In the genomic region with DNA sequence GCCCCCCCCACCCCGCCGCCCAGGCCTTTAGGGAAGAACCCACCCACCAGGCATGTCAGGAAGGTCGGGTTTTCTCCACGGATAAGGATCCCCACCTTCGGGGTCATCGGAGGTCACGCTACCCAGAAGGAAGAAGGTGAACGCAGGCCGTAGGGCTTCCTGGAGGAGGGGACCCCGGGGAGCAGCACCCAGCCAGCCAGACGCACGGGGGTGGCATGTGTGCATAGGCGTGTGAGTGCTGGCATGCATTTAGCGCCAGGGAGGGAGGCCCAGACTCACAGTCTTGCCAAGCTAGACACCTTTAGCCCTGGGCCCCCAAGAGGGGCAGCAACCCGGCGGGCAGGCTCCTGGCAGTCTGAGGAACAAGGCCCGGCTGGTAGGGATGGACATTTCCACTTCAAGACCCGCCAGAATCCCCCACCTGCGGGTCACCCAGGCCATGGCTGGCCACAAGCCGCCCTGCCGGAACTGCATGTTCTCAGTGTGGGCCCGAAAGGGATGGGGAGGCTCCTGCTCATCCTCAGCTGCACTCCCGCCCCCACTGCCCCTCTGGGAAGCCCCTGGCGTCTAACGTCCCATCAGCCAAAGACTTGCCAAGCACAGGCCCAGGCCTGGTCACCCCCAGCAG, we compare ENCODE assay signal across 18 cellular contexts. TPM values are rescaled to one million over a fixed set of nuclear protein-coding genes. Genes with fewer than 3 reads are reported as not detected.
DNase-seq lines count a peak whose midpoint lies in the region; ATAC-seq and TF ChIP-seq lines count a peak whose summit lies in the region.
"Had no signal": no experiment of that assay in that cellular context is flagged by ENCODE, and none has a peak within 500 bp of the region (broad histone marks: within the 10 kb centered on the region; RNA-seq: fewer than 3 reads in every experiment).

No MANE protein-coding gene starts in this region.

- WGBS in smooth muscle cell (ENCODE audit: low lambda C conversion rate) = 94% methylated on average over 25 of the region's 25 CpGs

- H2AFZ ChIP-seq in Loucy (ENCODE audit: low read length) = no peak overlapping the region
- no peak overlapping the region for H2AFZ ChIP-seq in smooth muscle cell (ENCODE audit: low read depth)

- H3K9me2 ChIP-seq in Loucy (replicated peaks; ENCODE audit: low read depth, low read length) = no peaks in the 10 kb centered on the region

- peak overlapping the region; percentile 48 for H3K4me3 ChIP-seq in Loucy (ENCODE audit: low read length, poor library complexity, severe bottlenecking)
- H3K4me3 ChIP-seq in smooth muscle cell = no peak overlapping the region

- no peaks in the 10 kb centered on the region for H3K36me3 Mint-ChIP-seq in activated CD4-positive, alpha-beta T cell treated with anti-CD3 and anti-CD28 coated beads for 36 hours (ENCODE audit: low read depth)
- H3K36me3 Mint-ChIP-seq in chondrocyte (ENCODE audit: low read depth) = no peaks in the 10 kb centered on the region
- no peaks in the 10 kb centered on the region for H3K36me3 Mint-ChIP-seq in type B pancreatic cell
- H3K36me3 Mint-ChIP-seq: brain, immature natural killer cell had no signal

- H3F3A ChIP-seq in Loucy (ENCODE audit: low read depth) (0 out of 2 replicates have a peak, but pooled peaks cover 5% of the 10 kb centered on the region), smooth muscle cell (ENCODE audit: low read depth) (no peaks in the 10 kb centered on the region)

- H3K4me3 Mint-ChIP-seq in activated CD4-positive, alpha-beta T cell treated with anti-CD3 and anti-CD28 coated beads for 36 hours = no peak overlapping the region
- H3K4me3 Mint-ChIP-seq in chondrocyte (ENCODE audit: unreplicated experiment) (no peak overlapping the region), type B pancreatic cell (no peak overlapping the region)
- H3K4me3 Mint-ChIP-seq: brain, immature natural killer cell had no signal

- H3K4me1 ChIP-seq in Loucy (ENCODE audit: insufficient read depth, low read length, poor library complexity, severe bottlenecking) (peaks cover 6% of the 10 kb centered on the region), smooth muscle cell (ENCODE audit: low read depth) (peaks cover 12% of the 10 kb centered on the region)

- H3K27me3 Mint-ChIP-seq in activated CD4-positive, alpha-beta T cell treated with anti-CD3 and anti-CD28 coated beads for 36 hours = no peaks in the 10 kb centered on the region
- H3K27me3 Mint-ChIP-seq in chondrocyte (ENCODE audit: low read depth) (no peaks in the 10 kb centered on the region), type B pancreatic cell (no peaks in the 10 kb centered on the region)
- H3K27me3 Mint-ChIP-seq: brain had no signal

- peak overlapping the region; percentile 24 for H3K27ac ChIP-seq in smooth muscle cell (ENCODE audit: low read depth)

- H3K9me3 Mint-ChIP-seq in activated CD4-positive, alpha-beta T cell treated with anti-CD3 and anti-CD28 coated beads for 36 hours (ENCODE audit: low read depth) = no peaks in the 10 kb centered on the region
- H3K9me3 Mint-ChIP-seq in chondrocyte (ENCODE audit: low read depth) = no peaks in the 10 kb centered on the region
- H3K9me3 Mint-ChIP-seq in type B pancreatic cell = no peaks in the 10 kb centered on the region
- H3K9me3 Mint-ChIP-seq: immature natural killer cell had no signal

- no peaks in the 10 kb centered on the region for H3K79me2 ChIP-seq in Loucy (ENCODE audit: insufficient read depth, low read length)
- no peaks in the 10 kb centered on the region for H3K79me2 ChIP-seq in smooth muscle cell (ENCODE audit: low read depth)

- H3K27me3 ChIP-seq in Loucy (ENCODE audit: insufficient read depth, low read length, poor library complexity, severe bottlenecking) (no peaks in the 10 kb centered on the region), smooth muscle cell (ENCODE audit: low read depth) (no peaks in the 10 kb centered on the region)
- H3K27me3 ChIP-seq: esophagus squamous epithelium had no signal

- H3K27ac Mint-ChIP-seq in activated CD4-positive, alpha-beta T cell treated with anti-CD3 and anti-CD28 coated beads for 36 hours = no peak overlapping the region
- H3K27ac Mint-ChIP-seq in chondrocyte (ENCODE audit: unreplicated experiment) = peak overlapping the region; percentile 36
- no peak overlapping the region for H3K27ac Mint-ChIP-seq in type B pancreatic cell
- H3K27ac Mint-ChIP-seq: brain had no signal

- intact Hi-C loops in activated CD4-positive, alpha-beta T cell treated with anti-CD3 and anti-CD28 coated beads for 36 hours (cut with DNase I, micrococcal nuclease) = no loop called here

- CTCF ChIA-PET in activated CD4-positive, alpha-beta T cell treated with anti-CD3 and anti-CD28 coated beads for 36 hours (lab: Charles Lee) = no interaction called here

- no peak for ATAC-seq in activated CD4-positive, alpha-beta T cell treated with anti-CD3 and anti-CD28 coated beads for 36 hours

- H3K4me2 ChIP-seq in Loucy (ENCODE audit: low read depth, low read length, poor library complexity, severe bottlenecking) (peak overlapping the region; percentile 43), smooth muscle cell (no peak overlapping the region)

- H3K9ac ChIP-seq in Loucy (ENCODE audit: low read depth, low read length, poor library complexity, severe bottlenecking) (peak overlapping the region; percentile 56), smooth muscle cell (ENCODE audit: low read depth) (no peak overlapping the region)

- DNase-seq in activated CD4-positive, alpha-beta T cell treated with anti-CD3 and anti-CD28 coated beads for 36 hours = peak; percentile 31
- DNase-seq in activated CD4-positive, alpha-beta T cell treated with anti-CD3 and anti-CD28 coated beads, Interleukin-2, amount 50 U/mL, for 48 hours = no peak
- DNase-seq in chondrocyte (ENCODE audit: low spot score) (no peak), smooth muscle cell (lab: John Stamatoyannopoulos, UW; ENCODE audit: unreplicated experiment) (no peak), type B pancreatic cell (ENCODE audit: extremely low spot score, unreplicated experiment) (no peak), NCI-H1436 treated with DMSO at 0.1 percent for 48 hours (lab: John Stamatoyannopoulos, UW) (no peak)
- DNase-seq in effector CD8-positive, alpha-beta T cell (lab: John Stamatoyannopoulos, UW) = no peak
- DNase-seq: ACHN; esophagus squamous epithelium; mesendoderm; NCI-H1092 treated with DMSO at 0.1 percent for 48 hours; NCI-H2171; right cardiac atrium; stimulated activated CD4-positive, alpha-beta T cell treated with anti-CD3 and anti-CD28 coated beads, Interleukin-2, amount 100 ng/mL, for 48 hours; SW 1271 had no signal

- H4K20me1 ChIP-seq in Loucy (ENCODE audit: insufficient read depth, low read length, poor library complexity, severe bottlenecking) (no peaks in the 10 kb centered on the region), smooth muscle cell (ENCODE audit: low read depth) (no peaks in the 10 kb centered on the region)

- H3K9me3 ChIP-seq in Loucy (ENCODE audit: insufficient read depth, low read depth, low read length) (no peaks in the 10 kb centered on the region), smooth muscle cell (replicated peaks; ENCODE audit: low read depth) (no peaks in the 10 kb centered on the region)
- H3K9me3 ChIP-seq: esophagus squamous epithelium had no signal

- peaks cover 15% of the 10 kb centered on the region for H3K4me1 Mint-ChIP-seq in activated CD4-positive, alpha-beta T cell treated with anti-CD3 and anti-CD28 coated beads for 36 hours
- H3K4me1 Mint-ChIP-seq in chondrocyte (ENCODE audit: low read depth) (no peaks in the 10 kb centered on the region), type B pancreatic cell (ENCODE audit: unreplicated experiment) (peaks cover 17% of the 10 kb centered on the region)

- TF ChIP-seq CTCF in Loucy (conservative IDR thresholded peaks at IDR 0.05; ENCODE audit: low read length) = no peak
- TF ChIP-seq CTCF in chondrocyte (IDR thresholded peaks at IDR 0.05) = no peak
- no peak for TF ChIP-seq CTCF in smooth muscle cell (IDR thresholded peaks at IDR 0.05; ENCODE audit: borderline replicate concordance, insufficient read depth, poor library complexity, severe bottlenecking)
- no peak for TF ChIP-seq CTCF in type B pancreatic cell (conservative IDR thresholded peaks at IDR 0.05)

- POLR2A ChIA-PET in activated CD4-positive, alpha-beta T cell treated with anti-CD3 and anti-CD28 coated beads for 36 hours (lab: Charles Lee) = no interaction called here

- H3K36me3 ChIP-seq in Loucy (ENCODE audit: insufficient read depth, low read length) = no peaks in the 10 kb centered on the region
- no peaks in the 10 kb centered on the region for H3K36me3 ChIP-seq in smooth muscle cell (ENCODE audit: low read depth)
- H3K36me3 ChIP-seq: esophagus squamous epithelium had no signal

RNA-seq across cellular contexts. Expression of gene PIM3, which starts 16.7 kb away (rescaled TPM):
- 100 to 1,000 TPM; 127 to 165 TPM for total RNA-seq in activated CD4-positive, alpha-beta T cell treated with anti-CD3 and anti-CD28 coated beads for 36 hours
- total RNA-seq in chondrocyte (12.0 to 18.2 TPM (median 16.8 TPM) in 3 replicates), smooth muscle cell (19.1 and 20.1 TPM in 2 replicates), type B pancreatic cell (ENCODE audit: low replicate concordance) (36.7 and 58.6 TPM in 2 replicates)
- polyA plus RNA-seq in smooth muscle cell = 43.3 and 51.9 TPM in 2 replicates

RNA-seq across cellular contexts. Expression of gene CRELD2, which starts 25.5 kb away (rescaled TPM):
- 10 to 100 TPM; 15.2 to 16.4 TPM for total RNA-seq in activated CD4-positive, alpha-beta T cell treated with anti-CD3 and anti-CD28 coated beads for 36 hours
- total RNA-seq in chondrocyte (44.3 to 117 TPM (median 49.9 TPM) in 3 replicates), smooth muscle cell (47.4 and 52.7 TPM in 2 replicates), type B pancreatic cell (ENCODE audit: low replicate concordance) (45.2 and 55.8 TPM in 2 replicates)
- polyA plus RNA-seq in smooth muscle cell = 100 and 127 TPM in 2 replicates

RNA-seq across cellular contexts. Expression of gene ALG12, which starts 25.6 kb away (rescaled TPM):
- total RNA-seq in activated CD4-positive, alpha-beta T cell treated with anti-CD3 and anti-CD28 coated beads for 36 hours = 10 to 100 TPM; 13.6 to 13.7 TPM
- total RNA-seq in chondrocyte (18.7 to 27.3 TPM (median 20.6 TPM) in 3 replicates), smooth muscle cell (12.7 and 13.9 TPM in 2 replicates), type B pancreatic cell (ENCODE audit: low replicate concordance) (30.0 and 37.6 TPM in 2 replicates)
- 42.7 and 45.9 TPM in 2 replicates for polyA plus RNA-seq in smooth muscle cell
